In the genomic region with DNA sequence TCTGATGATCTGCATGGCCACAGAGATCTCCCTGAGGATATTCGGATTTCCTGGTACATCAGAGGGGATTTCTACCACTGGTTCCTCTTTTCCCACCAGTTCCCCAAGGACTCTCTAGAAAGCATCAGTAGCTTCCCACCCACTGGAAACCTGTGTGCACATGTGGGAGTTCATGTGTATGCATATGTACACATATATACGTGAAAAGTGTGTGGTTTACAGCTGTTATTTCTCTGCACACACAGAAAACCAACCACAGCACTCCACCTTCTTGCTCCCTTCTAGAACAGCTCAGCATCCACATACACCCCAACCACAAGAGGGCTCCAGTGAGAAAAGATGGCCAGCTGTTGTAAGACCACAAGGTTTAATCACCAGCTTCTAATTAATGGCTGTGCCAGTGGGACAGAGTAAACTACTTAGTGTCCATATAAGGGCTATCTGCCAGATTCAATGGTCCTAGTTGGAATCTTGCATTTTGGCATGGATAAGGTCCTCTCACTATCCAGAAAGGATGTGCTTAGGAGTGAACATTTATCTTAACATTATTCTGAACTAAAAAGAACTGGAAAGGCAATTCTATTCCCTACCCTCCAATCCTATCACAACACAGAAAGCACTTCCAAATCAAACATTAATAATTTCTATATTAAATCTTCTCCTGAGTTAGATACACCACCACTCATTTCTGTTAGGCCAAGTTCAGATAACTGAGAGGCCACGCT, we compare ENCODE assay signal across 1 cellular context.
TF ChIP-seq lines count a peak whose summit lies in the region.

No MANE protein-coding gene starts in this region.

TF ChIP-seq in GM12878, 131 proteins besides CTCF, POLR2A, EP300 and RAD21 (continues in another document):
- TF ChIP-seq, protein P1, sequence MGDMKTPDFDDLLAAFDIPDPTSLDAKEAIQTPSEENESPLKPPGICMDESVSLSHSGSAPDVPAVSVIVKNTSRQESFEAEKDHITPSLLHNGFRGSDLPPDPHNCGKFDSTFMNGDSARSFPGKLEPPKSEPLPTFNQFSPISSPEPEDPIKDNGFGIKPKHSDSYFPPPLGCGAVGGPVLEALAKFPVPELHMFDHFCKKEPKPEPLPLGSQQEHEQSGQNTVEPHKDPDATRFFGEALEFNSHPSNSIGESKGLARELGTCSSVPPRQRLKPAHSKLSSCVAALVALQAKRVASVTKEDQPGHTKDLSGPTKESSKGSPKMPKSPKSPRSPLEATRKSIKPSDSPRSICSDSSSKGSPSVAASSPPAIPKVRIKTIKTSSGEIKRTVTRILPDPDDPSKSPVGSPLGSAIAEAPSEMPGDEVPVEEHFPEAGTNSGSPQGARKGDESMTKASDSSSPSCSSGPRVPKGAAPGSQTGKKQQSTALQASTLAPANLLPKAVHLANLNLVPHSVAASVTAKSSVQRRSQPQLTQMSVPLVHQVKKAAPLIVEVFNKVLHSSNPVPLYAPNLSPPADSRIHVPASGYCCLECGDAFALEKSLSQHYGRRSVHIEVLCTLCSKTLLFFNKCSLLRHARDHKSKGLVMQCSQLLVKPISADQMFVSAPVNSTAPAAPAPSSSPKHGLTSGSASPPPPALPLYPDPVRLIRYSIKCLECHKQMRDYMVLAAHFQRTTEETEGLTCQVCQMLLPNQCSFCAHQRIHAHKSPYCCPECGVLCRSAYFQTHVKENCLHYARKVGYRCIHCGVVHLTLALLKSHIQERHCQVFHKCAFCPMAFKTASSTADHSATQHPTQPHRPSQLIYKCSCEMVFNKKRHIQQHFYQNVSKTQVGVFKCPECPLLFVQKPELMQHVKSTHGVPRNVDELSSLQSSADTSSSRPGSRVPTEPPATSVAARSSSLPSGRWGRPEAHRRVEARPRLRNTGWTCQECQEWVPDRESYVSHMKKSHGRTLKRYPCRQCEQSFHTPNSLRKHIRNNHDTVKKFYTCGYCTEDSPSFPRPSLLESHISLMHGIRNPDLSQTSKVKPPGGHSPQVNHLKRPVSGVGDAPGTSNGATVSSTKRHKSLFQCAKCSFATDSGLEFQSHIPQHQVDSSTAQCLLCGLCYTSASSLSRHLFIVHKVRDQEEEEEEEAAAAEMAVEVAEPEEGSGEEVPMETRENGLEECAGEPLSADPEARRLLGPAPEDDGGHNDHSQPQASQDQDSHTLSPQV (IDR thresholded peaks at IDR 0.05) = peak; percentile 32; the same call in 1 of the 2 replicates
- no peak for TF ChIP-seq RCOR1 (conservative IDR thresholded peaks at IDR 0.05; ENCODE audit: low read depth, low read length)
- no peak for TF ChIP-seq EZH2 (IDR thresholded peaks at IDR 0.05; ENCODE audit: borderline replicate concordance, control insufficient read depth, low read depth, low read length)
- no peak for TF ChIP-seq CHD1 (IDR thresholded peaks at IDR 0.05; ENCODE audit: low read depth, low read length)
- TF ChIP-seq, protein P2, sequence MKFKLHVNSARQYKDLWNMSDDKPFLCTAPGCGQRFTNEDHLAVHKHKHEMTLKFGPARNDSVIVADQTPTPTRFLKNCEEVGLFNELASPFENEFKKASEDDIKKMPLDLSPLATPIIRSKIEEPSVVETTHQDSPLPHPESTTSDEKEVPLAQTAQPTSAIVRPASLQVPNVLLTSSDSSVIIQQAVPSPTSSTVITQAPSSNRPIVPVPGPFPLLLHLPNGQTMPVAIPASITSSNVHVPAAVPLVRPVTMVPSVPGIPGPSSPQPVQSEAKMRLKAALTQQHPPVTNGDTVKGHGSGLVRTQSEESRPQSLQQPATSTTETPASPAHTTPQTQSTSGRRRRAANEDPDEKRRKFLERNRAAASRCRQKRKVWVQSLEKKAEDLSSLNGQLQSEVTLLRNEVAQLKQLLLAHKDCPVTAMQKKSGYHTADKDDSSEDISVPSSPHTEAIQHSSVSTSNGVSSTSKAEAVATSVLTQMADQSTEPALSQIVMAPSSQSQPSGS (IDR thresholded peaks at IDR 0.05; ENCODE audit: low read length) = peak; percentile 82
- TF ChIP-seq, protein P3, sequence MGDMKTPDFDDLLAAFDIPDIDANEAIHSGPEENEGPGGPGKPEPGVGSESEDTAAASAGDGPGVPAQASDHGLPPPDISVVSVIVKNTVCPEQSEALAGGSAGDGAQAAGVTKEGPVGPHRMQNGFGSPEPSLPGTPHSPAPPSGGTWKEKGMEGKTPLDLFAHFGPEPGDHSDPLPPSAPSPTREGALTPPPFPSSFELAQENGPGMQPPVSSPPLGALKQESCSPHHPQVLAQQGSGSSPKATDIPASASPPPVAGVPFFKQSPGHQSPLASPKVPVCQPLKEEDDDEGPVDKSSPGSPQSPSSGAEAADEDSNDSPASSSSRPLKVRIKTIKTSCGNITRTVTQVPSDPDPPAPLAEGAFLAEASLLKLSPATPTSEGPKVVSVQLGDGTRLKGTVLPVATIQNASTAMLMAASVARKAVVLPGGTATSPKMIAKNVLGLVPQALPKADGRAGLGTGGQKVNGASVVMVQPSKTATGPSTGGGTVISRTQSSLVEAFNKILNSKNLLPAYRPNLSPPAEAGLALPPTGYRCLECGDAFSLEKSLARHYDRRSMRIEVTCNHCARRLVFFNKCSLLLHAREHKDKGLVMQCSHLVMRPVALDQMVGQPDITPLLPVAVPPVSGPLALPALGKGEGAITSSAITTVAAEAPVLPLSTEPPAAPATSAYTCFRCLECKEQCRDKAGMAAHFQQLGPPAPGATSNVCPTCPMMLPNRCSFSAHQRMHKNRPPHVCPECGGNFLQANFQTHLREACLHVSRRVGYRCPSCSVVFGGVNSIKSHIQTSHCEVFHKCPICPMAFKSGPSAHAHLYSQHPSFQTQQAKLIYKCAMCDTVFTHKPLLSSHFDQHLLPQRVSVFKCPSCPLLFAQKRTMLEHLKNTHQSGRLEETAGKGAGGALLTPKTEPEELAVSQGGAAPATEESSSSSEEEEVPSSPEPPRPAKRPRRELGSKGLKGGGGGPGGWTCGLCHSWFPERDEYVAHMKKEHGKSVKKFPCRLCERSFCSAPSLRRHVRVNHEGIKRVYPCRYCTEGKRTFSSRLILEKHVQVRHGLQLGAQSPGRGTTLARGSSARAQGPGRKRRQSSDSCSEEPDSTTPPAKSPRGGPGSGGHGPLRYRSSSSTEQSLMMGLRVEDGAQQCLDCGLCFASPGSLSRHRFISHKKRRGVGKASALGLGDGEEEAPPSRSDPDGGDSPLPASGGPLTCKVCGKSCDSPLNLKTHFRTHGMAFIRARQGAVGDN (IDR thresholded peaks at IDR 0.05) = peak; percentile 33; the same call in 1 of the 2 replicates
- peak; percentile 37; the same call in 1 of the 2 replicates for TF ChIP-seq GATAD2B (conservative IDR thresholded peaks at IDR 0.05; ENCODE audit: low read depth)
- TF ChIP-seq SIN3A (IDR thresholded peaks at IDR 0.05; ENCODE audit: low read depth, low read length) = peak; percentile 49; the same call in 1 of the 2 replicates
- no peak for TF ChIP-seq ESRRA (IDR thresholded peaks at IDR 0.05; ENCODE audit: low read length)
- TF ChIP-seq, protein P4, sequence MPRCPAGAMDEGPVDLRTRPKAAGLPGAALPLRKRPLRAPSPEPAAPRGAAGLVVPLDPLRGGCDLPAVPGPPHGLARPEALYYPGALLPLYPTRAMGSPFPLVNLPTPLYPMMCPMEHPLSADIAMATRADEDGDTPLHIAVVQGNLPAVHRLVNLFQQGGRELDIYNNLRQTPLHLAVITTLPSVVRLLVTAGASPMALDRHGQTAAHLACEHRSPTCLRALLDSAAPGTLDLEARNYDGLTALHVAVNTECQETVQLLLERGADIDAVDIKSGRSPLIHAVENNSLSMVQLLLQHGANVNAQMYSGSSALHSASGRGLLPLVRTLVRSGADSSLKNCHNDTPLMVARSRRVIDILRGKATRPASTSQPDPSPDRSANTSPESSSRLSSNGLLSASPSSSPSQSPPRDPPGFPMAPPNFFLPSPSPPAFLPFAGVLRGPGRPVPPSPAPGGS (IDR thresholded peaks at IDR 0.05; ENCODE audit: borderline replicate concordance, insufficient read depth, low read depth, low read length, poor library complexity, severe bottlenecking) = peak; percentile 78
- TF ChIP-seq NR2C1 (IDR thresholded peaks at IDR 0.05) = no peak
- TF ChIP-seq, protein P5, sequence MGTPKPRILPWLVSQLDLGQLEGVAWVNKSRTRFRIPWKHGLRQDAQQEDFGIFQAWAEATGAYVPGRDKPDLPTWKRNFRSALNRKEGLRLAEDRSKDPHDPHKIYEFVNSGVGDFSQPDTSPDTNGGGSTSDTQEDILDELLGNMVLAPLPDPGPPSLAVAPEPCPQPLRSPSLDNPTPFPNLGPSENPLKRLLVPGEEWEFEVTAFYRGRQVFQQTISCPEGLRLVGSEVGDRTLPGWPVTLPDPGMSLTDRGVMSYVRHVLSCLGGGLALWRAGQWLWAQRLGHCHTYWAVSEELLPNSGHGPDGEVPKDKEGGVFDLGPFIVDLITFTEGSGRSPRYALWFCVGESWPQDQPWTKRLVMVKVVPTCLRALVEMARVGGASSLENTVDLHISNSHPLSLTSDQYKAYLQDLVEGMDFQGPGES (IDR thresholded peaks at IDR 0.05) = no peak
- TF ChIP-seq ZNF384 (IDR thresholded peaks at IDR 0.05; ENCODE audit: borderline replicate concordance, low read depth, low read length) = no peak; the same call in 1 of the 2 replicates
- peak; percentile 47; the same call in 1 of the 2 replicates for TF ChIP-seq MTA2 (IDR thresholded peaks at IDR 0.05; ENCODE audit: low read depth)
- TF ChIP-seq NFYA (IDR thresholded peaks at IDR 0.05; ENCODE audit: borderline replicate concordance, low read depth, low read length) = no peak
- TF ChIP-seq IKZF1 (conservative IDR thresholded peaks at IDR 0.05) = peak; percentile 83
- peak; percentile 25; the same call in 1 of the 2 replicates for TF ChIP-seq ATF7 (IDR thresholded peaks at IDR 0.05; ENCODE audit: low read depth)
- peak; percentile 63; the same call in 1 of the 2 replicates for TF ChIP-seq PML (IDR thresholded peaks at IDR 0.05; ENCODE audit: low read length)
- 0 out of 2 replicates have a peak, but pooled peaks have one; percentile 61 for TF ChIP-seq BCL11A (IDR thresholded peaks at IDR 0.05; ENCODE audit: low read depth, low read length)
- TF ChIP-seq ETV6 (conservative IDR thresholded peaks at IDR 0.05 in 1 of 2, IDR thresholded peaks at IDR 0.05 in 1 of 2; ENCODE audit: borderline replicate concordance in 1 of 2, low read depth in 1 of 2) = no peak; a peak in 1 of 4 replicates
- no peak for TF ChIP-seq ZZZ3 (IDR thresholded peaks at IDR 0.05; ENCODE audit: control insufficient read depth, insufficient read length, low read depth)
- peak; percentile 35 for TF ChIP-seq KLF5 (IDR thresholded peaks at IDR 0.05; ENCODE audit: partially characterized antibody)
- TF ChIP-seq NRF1 (conservative IDR thresholded peaks at IDR 0.05; ENCODE audit: low read depth, low read length) = no peak
- peak; percentile 74; the same call in 1 of the 2 replicates for TF ChIP-seq FOXM1 (IDR thresholded peaks at IDR 0.05; ENCODE audit: low read depth, low read length)
- TF ChIP-seq MEF2B (IDR thresholded peaks at IDR 0.05; ENCODE audit: partially characterized antibody, poor library complexity, severe bottlenecking) = peak; percentile 90
- peak; percentile 87; the same call in 2 of the 3 replicates for TF ChIP-seq POU2F2 (IDR thresholded peaks at IDR 0.05; ENCODE audit: borderline replicate concordance, low read depth, low read length)
- TF ChIP-seq, protein P6, sequence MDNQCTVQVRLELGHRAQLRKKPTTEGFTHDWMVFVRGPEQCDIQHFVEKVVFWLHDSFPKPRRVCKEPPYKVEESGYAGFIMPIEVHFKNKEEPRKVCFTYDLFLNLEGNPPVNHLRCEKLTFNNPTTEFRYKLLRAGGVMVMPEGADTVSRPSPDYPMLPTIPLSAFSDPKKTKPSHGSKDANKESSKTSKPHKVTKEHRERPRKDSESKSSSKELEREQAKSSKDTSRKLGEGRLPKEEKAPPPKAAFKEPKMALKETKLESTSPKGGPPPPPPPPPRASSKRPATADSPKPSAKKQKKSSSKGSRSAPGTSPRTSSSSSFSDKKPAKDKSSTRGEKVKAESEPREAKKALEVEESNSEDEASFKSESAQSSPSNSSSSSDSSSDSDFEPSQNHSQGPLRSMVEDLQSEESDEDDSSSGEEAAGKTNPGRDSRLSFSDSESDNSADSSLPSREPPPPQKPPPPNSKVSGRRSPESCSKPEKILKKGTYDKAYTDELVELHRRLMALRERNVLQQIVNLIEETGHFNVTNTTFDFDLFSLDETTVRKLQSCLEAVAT (IDR thresholded peaks at IDR 0.05) = peak; percentile 65
- TF ChIP-seq BACH1 (IDR thresholded peaks at IDR 0.05; ENCODE audit: borderline replicate concordance) = no peak
- TF ChIP-seq, protein P7, sequence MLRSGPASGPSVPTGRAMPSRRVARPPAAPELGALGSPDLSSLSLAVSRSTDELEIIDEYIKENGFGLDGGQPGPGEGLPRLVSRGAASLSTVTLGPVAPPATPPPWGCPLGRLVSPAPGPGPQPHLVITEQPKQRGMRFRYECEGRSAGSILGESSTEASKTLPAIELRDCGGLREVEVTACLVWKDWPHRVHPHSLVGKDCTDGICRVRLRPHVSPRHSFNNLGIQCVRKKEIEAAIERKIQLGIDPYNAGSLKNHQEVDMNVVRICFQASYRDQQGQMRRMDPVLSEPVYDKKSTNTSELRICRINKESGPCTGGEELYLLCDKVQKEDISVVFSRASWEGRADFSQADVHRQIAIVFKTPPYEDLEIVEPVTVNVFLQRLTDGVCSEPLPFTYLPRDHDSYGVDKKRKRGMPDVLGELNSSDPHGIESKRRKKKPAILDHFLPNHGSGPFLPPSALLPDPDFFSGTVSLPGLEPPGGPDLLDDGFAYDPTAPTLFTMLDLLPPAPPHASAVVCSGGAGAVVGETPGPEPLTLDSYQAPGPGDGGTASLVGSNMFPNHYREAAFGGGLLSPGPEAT (IDR thresholded peaks at IDR 0.05; ENCODE audit: low read depth) = peak; percentile 61; the same call in 1 of the 2 replicates
- peak; percentile 89; the same call in 1 of the 2 replicates for TF ChIP-seq TCF3 (IDR thresholded peaks at IDR 0.05; ENCODE audit: borderline replicate concordance, insufficient read depth, low read depth, low read length)
- TF ChIP-seq CREB1 (IDR thresholded peaks at IDR 0.05; ENCODE audit: low read depth) = peak; percentile 56; the same call in 1 of the 2 replicates
- no peak for TF ChIP-seq EGR1 (IDR thresholded peaks at IDR 0.05; ENCODE audit: borderline replicate concordance in 1 of 2, low read depth in 2 of 2, low read length in 2 of 2)
- TF ChIP-seq, protein P8, sequence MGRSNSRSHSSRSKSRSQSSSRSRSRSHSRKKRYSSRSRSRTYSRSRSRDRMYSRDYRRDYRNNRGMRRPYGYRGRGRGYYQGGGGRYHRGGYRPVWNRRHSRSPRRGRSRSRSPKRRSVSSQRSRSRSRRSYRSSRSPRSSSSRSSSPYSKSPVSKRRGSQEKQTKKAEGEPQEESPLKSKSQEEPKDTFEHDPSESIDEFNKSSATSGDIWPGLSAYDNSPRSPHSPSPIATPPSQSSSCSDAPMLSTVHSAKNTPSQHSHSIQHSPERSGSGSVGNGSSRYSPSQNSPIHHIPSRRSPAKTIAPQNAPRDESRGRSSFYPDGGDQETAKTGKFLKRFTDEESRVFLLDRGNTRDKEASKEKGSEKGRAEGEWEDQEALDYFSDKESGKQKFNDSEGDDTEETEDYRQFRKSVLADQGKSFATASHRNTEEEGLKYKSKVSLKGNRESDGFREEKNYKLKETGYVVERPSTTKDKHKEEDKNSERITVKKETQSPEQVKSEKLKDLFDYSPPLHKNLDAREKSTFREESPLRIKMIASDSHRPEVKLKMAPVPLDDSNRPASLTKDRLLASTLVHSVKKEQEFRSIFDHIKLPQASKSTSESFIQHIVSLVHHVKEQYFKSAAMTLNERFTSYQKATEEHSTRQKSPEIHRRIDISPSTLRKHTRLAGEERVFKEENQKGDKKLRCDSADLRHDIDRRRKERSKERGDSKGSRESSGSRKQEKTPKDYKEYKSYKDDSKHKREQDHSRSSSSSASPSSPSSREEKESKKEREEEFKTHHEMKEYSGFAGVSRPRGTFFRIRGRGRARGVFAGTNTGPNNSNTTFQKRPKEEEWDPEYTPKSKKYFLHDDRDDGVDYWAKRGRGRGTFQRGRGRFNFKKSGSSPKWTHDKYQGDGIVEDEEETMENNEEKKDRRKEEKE (IDR thresholded peaks at IDR 0.05) = no peak
- 0 out of 2 replicates have a peak, but pooled peaks have one; percentile 36 for TF ChIP-seq CREM (IDR thresholded peaks at IDR 0.05; ENCODE audit: low read depth)
- peak; percentile 90 for TF ChIP-seq STAT3 (IDR thresholded peaks at IDR 0.05; ENCODE audit: low read depth, low read length)
- TF ChIP-seq SREBF2 (IDR thresholded peaks at IDR 0.05; ENCODE audit: low read length) = no peak
- no peak for TF ChIP-seq NR2F1 (conservative IDR thresholded peaks at IDR 0.05)
